Comparison of ENCODE assay signal across 10 cellular contexts in the genomic region with DNA sequence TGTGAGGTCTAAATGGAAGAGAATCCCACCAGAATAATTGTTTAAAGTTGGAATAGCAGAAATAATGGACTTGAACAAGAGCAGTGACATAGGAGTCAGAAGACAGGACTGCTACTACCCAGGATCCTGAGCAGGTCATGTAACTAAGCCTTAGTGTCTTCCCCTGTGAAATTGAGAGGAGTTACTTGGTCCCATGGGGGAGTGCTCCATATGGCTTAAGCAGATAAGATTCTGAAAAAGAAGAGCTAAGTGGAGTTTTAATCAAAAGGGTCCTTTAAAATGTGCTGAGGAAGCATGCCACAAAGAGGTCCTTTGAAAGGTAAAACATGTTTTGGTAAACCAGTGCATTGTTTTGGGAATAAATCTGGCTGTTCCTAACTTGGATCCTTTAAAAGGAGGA. TPM values are rescaled to one million over a fixed set of nuclear protein-coding genes. Genes with fewer than 3 reads are reported as not detected.
DNase-seq lines count a peak whose midpoint lies in the region; ATAC-seq and TF ChIP-seq lines count a peak whose summit lies in the region.
"Had no signal": no experiment of that assay in that cellular context is flagged by ENCODE, and none has a peak within 500 bp of the region (broad histone marks: within the 10 kb centered on the region; RNA-seq: fewer than 3 reads in every experiment).

No MANE protein-coding gene starts in this region.

- peak overlapping the region in 2 of 10 donors; percentile 1 to 17 for H3K4me3 Mint-ChIP-seq in naive thymus-derived CD4-positive, alpha-beta T cell

- in situ Hi-C loops in ACHN (cut with HindIII; ENCODE audit: low pct_ligation_motif_present, low pct_unique_long_range_greater_than_20kb, low sequenced_read_pairs): no loop called here

- H3K27ac ChIP-seq in A673 (ENCODE audit: low read depth, low read length, poor library complexity, severe bottlenecking): peak overlapping the region; percentile 59
- H3K27ac ChIP-seq in VCaP: 0 out of 2 replicates have a peak overlapping the region, but pooled peaks have one; percentile 1
- peak overlapping the region; percentile 4 for H3K27ac ChIP-seq in naive thymus-derived CD4-positive, alpha-beta T cell (ENCODE audit: low read depth, low read length)
- H3K27ac ChIP-seq: epithelial cell of prostate had no signal

- no peaks in the 10 kb centered on the region for H3K27me3 Mint-ChIP-seq in naive thymus-derived CD4-positive, alpha-beta T cell

- intact Hi-C loops in A673 (cut with micrococcal nuclease; ENCODE audit: unreplicated experiment): loop anchor here (10.0 kb wide), 1 partner anchor 187 kb away; a partner anchor contains a TSS
- intact Hi-C loops in naive thymus-derived CD4-positive, alpha-beta T cell (cut with micrococcal nuclease): loop anchor here in 1 of 2 donors (10.0 kb wide), 1 partner anchor 537 kb away; a partner anchor contains a TSS

- no peaks in the 10 kb centered on the region for H3K27me3 ChIP-seq in A673 (replicated peaks; ENCODE audit: insufficient read depth, low read depth, low read length, poor library complexity)
- no peaks in the 10 kb centered on the region for H3K27me3 ChIP-seq in naive thymus-derived CD4-positive, alpha-beta T cell (ENCODE audit: control insufficient read depth in 2 of 2, insufficient read depth in 2 of 2, low read length in 2 of 2)

- no peaks in the 10 kb centered on the region for H3K36me3 ChIP-seq in A673 (ENCODE audit: insufficient read depth, low read length, poor library complexity, severe bottlenecking)
- H3K36me3 ChIP-seq in naive thymus-derived CD4-positive, alpha-beta T cell (ENCODE audit: control insufficient read depth in 2 of 3, insufficient read depth in 3 of 3, low read length in 3 of 3): no peaks in the 10 kb centered on the region

- no TSS peak for BruUV-seq in A673 (replicated peaks; lab: Mats Ljungman, UMichigan)

- H3K4me1 ChIP-seq in A673 (ENCODE audit: insufficient read depth, low read length, poor library complexity, severe bottlenecking): peaks cover 19% of the 10 kb centered on the region
- peaks cover 4 to 16% of the 10 kb centered on the region in 2 donors for H3K4me1 ChIP-seq in naive thymus-derived CD4-positive, alpha-beta T cell (ENCODE audit: control insufficient read depth in 2 of 2, insufficient read depth in 2 of 2, low read length in 2 of 2)

- H3K27ac Mint-ChIP-seq in naive thymus-derived CD4-positive, alpha-beta T cell: peak overlapping the region in 3 of 9 donors; percentile 21 to 48 (median 26)

- no peak for ATAC-seq in naive thymus-derived CD4-positive, alpha-beta T cell
- ATAC-seq in GM21723 (IDR thresholded peaks at IDR 0.05; ENCODE audit: unreplicated experiment): no peak

- peaks cover 33 to 76% (median 65%) of the 10 kb centered on the region in 7 donors for H3K4me1 Mint-ChIP-seq in naive thymus-derived CD4-positive, alpha-beta T cell

- H3K9me3 Mint-ChIP-seq in naive thymus-derived CD4-positive, alpha-beta T cell: no peaks in the 10 kb centered on the region

- peaks cover 0 to 13% (median 5%) of the 10 kb centered on the region in 5 donors for H3K36me3 Mint-ChIP-seq in naive thymus-derived CD4-positive, alpha-beta T cell

- TF ChIP-seq CTCF in A673 (conservative IDR thresholded peaks at IDR 0.05; ENCODE audit: low read depth, low read length) (no peak), VCaP (conservative IDR thresholded peaks at IDR 0.05) (no peak)

- CTCF ChIA-PET in A673 (lab: Charles Lee): no interaction called here
- CTCF ChIA-PET in naive thymus-derived CD4-positive, alpha-beta T cell (lab: Charles Lee): interaction anchor here (4.5 kb wide), 1 partner anchor 37 kb away, joined by 24 read pairs; no protein-coding TSS in a partner anchor

- POLR2A ChIA-PET in A673 (lab: Charles Lee; ENCODE audit: low non-redundant PET): no interaction called here
- POLR2A ChIA-PET in naive thymus-derived CD4-positive, alpha-beta T cell (lab: Charles Lee): no interaction called here

- DNase-seq in A673 (ENCODE audit: low spot score) (peak; percentile 41), HUDEP-2 (lab: John Stamatoyannopoulos, UW; ENCODE audit: unreplicated experiment in 76 of 76) (peak in 61 of 76 experiments; percentile 9 to 92 (median 66)), HT-29 (ENCODE audit: low spot score) (no peak), NCI-H2029 (lab: John Stamatoyannopoulos, UW) (no peak), ACHN (no peak)
- no peak for DNase-seq in naive thymus-derived CD4-positive, alpha-beta T cell
- DNase-seq: NCI-H774 had no signal

- H3K4me3 ChIP-seq in A673 (ENCODE audit: low read depth, low read length, poor library complexity, severe bottlenecking): no peak overlapping the region
- H3K4me3 ChIP-seq in naive thymus-derived CD4-positive, alpha-beta T cell (ENCODE audit: low read length): no peak overlapping the region

- H3K9me3 ChIP-seq in A673 (ENCODE audit: low read depth, low read length, poor library complexity, severe bottlenecking): no peaks in the 10 kb centered on the region
- no peaks in the 10 kb centered on the region for H3K9me3 ChIP-seq in naive thymus-derived CD4-positive, alpha-beta T cell (ENCODE audit: control insufficient read depth in 2 of 3, low read length in 3 of 3)

RNA-seq across cellular contexts. Expression of a gene that starts 5.5 kb away (rescaled TPM):
- total RNA-seq in A673 (2021): 29.1 and 31.2 TPM in 2 replicates
- total RNA-seq in naive thymus-derived CD4-positive, alpha-beta T cell: 10 to 100 TPM; 21.5 to 39.4 (median 23.4) TPM
- 10 to 100 TPM; 24.2 to 24.7 TPM for polyA plus RNA-seq in naive thymus-derived CD4-positive, alpha-beta T cell
- total RNA-seq in HT-29 (2014; rRNA removed; shearing (Covaris generic)): 35.1 and 51.7 TPM in 2 replicates

RNA-seq across cellular contexts. Expression of a gene that starts 57.3 kb away (rescaled TPM):
- total RNA-seq in A673 (2021): 93.1 and 93.6 TPM in 2 replicates
- 10 to 100 TPM; 18.0 to 34.8 (median 25.8) TPM for total RNA-seq in naive thymus-derived CD4-positive, alpha-beta T cell
- 10 to 100 TPM; 27.1 to 33.8 TPM for polyA plus RNA-seq in naive thymus-derived CD4-positive, alpha-beta T cell
- 114 TPM in 2 replicates for total RNA-seq in HT-29 (2014; rRNA removed; shearing (Covaris generic))

Comparison
In these comparisons a context has a peak if more than half of its experiments do, and no peak if none do; other contexts are left out.
1. DNase-seq: peak in A673 (single experiment) and HUDEP-2 (61 of 76); none in naive thymus-derived CD4-positive, alpha-beta T cell (0 of 9), HT-29 (single experiment), NCI-H2029 (single experiment) and ACHN (single experiment).
2. H3K27ac ChIP-seq: peak in every context shown above with its lines; median percentile 59 in A673; 4 in naive thymus-derived CD4-positive, alpha-beta T cell; 1 in VCaP.